7 cellular contexts compared by ENCODE assay signal in genomic region chr17:81034168-81034777, GRCh38. TPM values are rescaled to one million over a fixed set of nuclear protein-coding genes. Genes with fewer than 3 reads are reported as not detected.
DNase-seq lines count a peak whose midpoint lies in the region; ATAC-seq and TF ChIP-seq lines count a peak whose summit lies in the region.

No MANE protein-coding gene starts in this region.

- H3K27ac ChIP-seq in ectodermal cell (ENCODE audit: insufficient read depth, low read depth, low read length, poor library complexity, severe bottlenecking), result no peak overlapping the region
- peak overlapping the region; percentile 40 for H3K27ac ChIP-seq in naive thymus-derived CD4-positive, alpha-beta T cell (ENCODE audit: low read depth, low read length)

- peaks cover 5 to 27% (median 19%) of the 10 kb centered on the region in 7 donors for H3K4me1 Mint-ChIP-seq in naive thymus-derived CD4-positive, alpha-beta T cell

- H3K36me3 ChIP-seq in Loucy (ENCODE audit: insufficient read depth, low read length) (no peaks in the 10 kb centered on the region), ectodermal cell (ENCODE audit: control insufficient read depth, insufficient read depth, low read length) (no peaks in the 10 kb centered on the region)
- no peaks in the 10 kb centered on the region for H3K36me3 ChIP-seq in naive thymus-derived CD4-positive, alpha-beta T cell (ENCODE audit: control insufficient read depth in 2 of 3, insufficient read depth in 3 of 3, low read length in 3 of 3)

- ATAC-seq in GM21423 (IDR thresholded peaks at IDR 0.05; ENCODE audit: unreplicated experiment) (peak; percentile 3), GM19023 (IDR thresholded peaks at IDR 0.05; ENCODE audit: unreplicated experiment) (no peak)
- no peak for ATAC-seq in naive thymus-derived CD4-positive, alpha-beta T cell

- no peaks in the 10 kb centered on the region for H4K20me1 ChIP-seq in Loucy (ENCODE audit: insufficient read depth, low read length, poor library complexity, severe bottlenecking)

- intact Hi-C loops in naive thymus-derived CD4-positive, alpha-beta T cell (cut with micrococcal nuclease), result loop anchor here (1.0 to 10.0 kb wide), 6 partner anchors 15 to 579 kb away; partner anchors contain the start of genes CHMP6 (in 1 of the 2), NDUFAF8 (in 1 of the 2) and TEPSIN (in 1 of the 2)

- POLR2A ChIA-PET in naive thymus-derived CD4-positive, alpha-beta T cell (lab: Charles Lee), result interaction anchor here (1.0 to 2.3 kb wide), 3 partner anchors 11 to 16 kb away, joined by 5 to 9 read pairs (median 6); no protein-coding TSS in a partner anchor

- H3K4me3 Mint-ChIP-seq in naive thymus-derived CD4-positive, alpha-beta T cell, result peak overlapping the region; percentile 73 to 93 (median 85)

- H3K4me1 ChIP-seq in Loucy (ENCODE audit: insufficient read depth, low read length, poor library complexity, severe bottlenecking), result peaks cover 4% of the 10 kb centered on the region
- peaks cover 19% of the 10 kb centered on the region for H3K4me1 ChIP-seq in ectodermal cell (ENCODE audit: control insufficient read depth, insufficient read depth, low read length)
- peaks cover 0 to 9% of the 10 kb centered on the region in 2 donors for H3K4me1 ChIP-seq in naive thymus-derived CD4-positive, alpha-beta T cell (ENCODE audit: control insufficient read depth in 2 of 2, insufficient read depth in 2 of 2, low read length in 2 of 2)

- H3F3A ChIP-seq in Loucy (ENCODE audit: low read depth), result no peaks in the 10 kb centered on the region

- H3K4me2 ChIP-seq in Loucy (ENCODE audit: low read depth, low read length, poor library complexity, severe bottlenecking), result peak overlapping the region; percentile 82

- 0% methylated on average over 49 of the region's 49 CpGs for WGBS in ectodermal cell, 2 experiments

- no peak for DNase-seq in naive thymus-derived CD4-positive, alpha-beta T cell
- DNase-seq in anterior cingulate cortex (lab: John Stamatoyannopoulos, UW), result no peak
- DNase-seq in NCI-H510A treated with DMSO at 0.1 percent for 48 hours (lab: John Stamatoyannopoulos, UW), result no peak

- peak overlapping the region in 5 of 9 donors; percentile 33 to 78 (median 71) for H3K27ac Mint-ChIP-seq in naive thymus-derived CD4-positive, alpha-beta T cell

- no peak for TF ChIP-seq CTCF in Loucy (conservative IDR thresholded peaks at IDR 0.05; ENCODE audit: low read length)

- peak overlapping the region; percentile 81 for H3K4me3 ChIP-seq in Loucy (ENCODE audit: low read length, poor library complexity, severe bottlenecking)
- H3K4me3 ChIP-seq in ectodermal cell (ENCODE audit: insufficient read depth, low read depth, low read length), result peak overlapping the region; percentile 63
- peak overlapping the region; percentile 5 for H3K4me3 ChIP-seq in naive thymus-derived CD4-positive, alpha-beta T cell (ENCODE audit: low read length)

- peaks cover 4% of the 10 kb centered on the region for H3K27me3 ChIP-seq in Loucy (ENCODE audit: insufficient read depth, low read length, poor library complexity, severe bottlenecking)
- peaks cover 18% of the 10 kb centered on the region for H3K27me3 ChIP-seq in ectodermal cell (ENCODE audit: control insufficient read depth, insufficient read depth, low read length, poor library complexity, severe bottlenecking)
- H3K27me3 ChIP-seq in naive thymus-derived CD4-positive, alpha-beta T cell (ENCODE audit: control insufficient read depth in 2 of 2, insufficient read depth in 2 of 2, low read length in 2 of 2), result no peaks in the 10 kb centered on the region

- peaks cover 0 to 3% (median 0%) of the 10 kb centered on the region in 5 donors for H3K36me3 Mint-ChIP-seq in naive thymus-derived CD4-positive, alpha-beta T cell

- no peaks in the 10 kb centered on the region for H3K9me3 Mint-ChIP-seq in naive thymus-derived CD4-positive, alpha-beta T cell

- H3K9ac ChIP-seq in Loucy (ENCODE audit: low read depth, low read length, poor library complexity, severe bottlenecking), result peak overlapping the region; percentile 62

- H3K27me3 Mint-ChIP-seq in naive thymus-derived CD4-positive, alpha-beta T cell, result peaks cover 0 to 51% (median 0%) of the 10 kb centered on the region in 5 donors

- H2AFZ ChIP-seq in Loucy (ENCODE audit: low read length), result peak overlapping the region; percentile 73; the same call in 1 of the 2 replicates

- H3K79me2 ChIP-seq in Loucy (ENCODE audit: insufficient read depth, low read length), result no peaks in the 10 kb centered on the region

- H3K9me3 ChIP-seq in Loucy (ENCODE audit: insufficient read depth, low read depth, low read length), result no peaks in the 10 kb centered on the region
- H3K9me3 ChIP-seq in ectodermal cell (ENCODE audit: control insufficient read depth, low read length), result no peaks in the 10 kb centered on the region
- H3K9me3 ChIP-seq in naive thymus-derived CD4-positive, alpha-beta T cell (ENCODE audit: control insufficient read depth in 2 of 3, low read length in 3 of 3), result no peaks in the 10 kb centered on the region

- CTCF ChIA-PET in naive thymus-derived CD4-positive, alpha-beta T cell (lab: Charles Lee), result interaction anchor here (2.1 kb wide), 1 partner anchor 11 kb away, joined by 7 read pairs; no protein-coding TSS in a partner anchor

- no peaks in the 10 kb centered on the region for H3K9me2 ChIP-seq in Loucy (replicated peaks; ENCODE audit: low read depth, low read length)

RNA-seq across cellular contexts. Expression of gene BAIAP2, which starts 0.7 kb away (rescaled TPM):
- polyA plus RNA-seq in ectodermal cell (2013, experiment 1 of 4), result 41.6 TPM
- polyA plus RNA-seq in ectodermal cell (2013, experiment 2 of 4), result 33.4 TPM
- 34.5 TPM for polyA plus RNA-seq in ectodermal cell (2013, experiment 3 of 4)
- polyA plus RNA-seq in ectodermal cell (2013, experiment 4 of 4), result 32.3 TPM
- 10 to 100 TPM in 3 of 5 experiments, 1 to 10 TPM in 2; 7.3 to 13.7 (median 12.3) TPM for total RNA-seq in naive thymus-derived CD4-positive, alpha-beta T cell
- polyA plus RNA-seq in naive thymus-derived CD4-positive, alpha-beta T cell, result 1 to 10 TPM; 3.2 to 4.9 TPM

RNA-seq across cellular contexts. Expression of gene CHMP6, which starts 42.6 kb away (rescaled TPM):
- polyA plus RNA-seq in ectodermal cell (2013, experiment 1 of 4), result 21.6 TPM
- polyA plus RNA-seq in ectodermal cell (2013, experiment 2 of 4), result 27.2 TPM
- 19.5 TPM for polyA plus RNA-seq in ectodermal cell (2013, experiment 3 of 4)
- 21.2 TPM for polyA plus RNA-seq in ectodermal cell (2013, experiment 4 of 4)
- 10 to 100 TPM; 26.4 to 49.9 (median 41.7) TPM for total RNA-seq in naive thymus-derived CD4-positive, alpha-beta T cell
- 10 to 100 TPM; 49.8 to 55.4 TPM for polyA plus RNA-seq in naive thymus-derived CD4-positive, alpha-beta T cell

Comparison
In these comparisons a context has a peak if more than half of its experiments do, and no peak if none do; other contexts are left out.
1. H3K4me3 ChIP-seq: peak in every context shown above with its lines; median percentile 81 in Loucy; 63 in ectodermal cell; 5 in naive thymus-derived CD4-positive, alpha-beta T cell.